In genomic region chr21:44939532-44940115, GRCh38 we compare ENCODE assay signal across 8 cellular contexts. TPM values are rescaled to one million over a fixed set of nuclear protein-coding genes. Genes with fewer than 3 reads are reported as not detected.
DNase-seq lines count a peak whose midpoint lies in the region; ATAC-seq lines count a peak whose summit lies in the region.

A gene with protein sequence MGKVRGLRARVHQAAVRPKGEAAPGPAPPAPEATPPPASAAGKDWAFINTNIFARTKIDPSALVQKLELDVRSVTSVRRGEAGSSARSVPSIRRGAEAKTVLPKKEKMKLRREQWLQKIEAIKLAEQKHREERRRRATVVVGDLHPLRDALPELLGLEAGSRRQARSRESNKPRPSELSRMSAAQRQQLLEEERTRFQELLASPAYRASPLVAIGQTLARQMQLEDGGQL (plus strand): TSS chr21:44940029. CDS start chr21:44940058, 29 bp downstream.

- no peak within 1 kb of the TSS for H3K4ac ChIP-seq in mesenchymal stem cell (ENCODE audit: low read depth in 1 of 2, low read length in 2 of 2)

- no peak within 1 kb of the TSS for H2BK12ac ChIP-seq in mesenchymal stem cell (ENCODE audit: low read length in 2 of 2)

- peaks cover 23% of the 10 kb centered on the region for H3K79me1 ChIP-seq in mesenchymal stem cell (replicated peaks; ENCODE audit: low read length, poor library complexity, severe bottlenecking)

- peak within 1 kb of the TSS; percentile 78 to 89 for H3K4me3 Mint-ChIP-seq in effector memory CD8-positive, alpha-beta T cell

- H3K4me1 Mint-ChIP-seq in effector memory CD8-positive, alpha-beta T cell (ENCODE audit: low read depth in 2 of 2), result peaks cover 33 to 37% of the 10 kb centered on the region in 2 donors

- CTCF ChIA-PET in activated CD8-positive, alpha-beta memory T cell treated with anti-CD3 and anti-CD28 coated beads for 36 hours (lab: Charles Lee), result interaction anchor here (1.0 to 2.4 kb wide), 8 partner anchors 10 to 197 kb away, joined by 3 to 16 read pairs (median 3); partner anchors contain the start of gene UBE2G2

- H3K36me3 ChIP-seq in mesenchymal stem cell (ENCODE audit: control insufficient read depth in 1 of 2, insufficient read depth in 2 of 2, low read depth in 1 of 2, low read length in 2 of 2), result peaks cover 16 to 22% of the 10 kb centered on the region in 2 experiments

- no peak within 1 kb of the TSS for H2AK5ac ChIP-seq in mesenchymal stem cell (ENCODE audit: low read length, severe bottlenecking)

- peak within 1 kb of the TSS; percentile 69 to 93 for H3K4me3 ChIP-seq in mesenchymal stem cell (ENCODE audit: insufficient read depth in 1 of 2, low read depth in 1 of 2, low read length in 2 of 2)

- H2BK5ac ChIP-seq in mesenchymal stem cell (ENCODE audit: low read depth, low read length, poor library complexity, severe bottlenecking), result no peak within 1 kb of the TSS

- peak within 1 kb of the TSS; percentile 85 for H3K4me2 ChIP-seq in mesenchymal stem cell (ENCODE audit: low read length, poor library complexity, severe bottlenecking)

- H3K9me3 Mint-ChIP-seq in effector memory CD8-positive, alpha-beta T cell, result no peaks in the 10 kb centered on the region

- peak within 1 kb of the TSS; percentile 89 for H2AFZ ChIP-seq in mesenchymal stem cell (ENCODE audit: low read depth, low read length)

- DNase-seq in AML-193 (lab: John Stamatoyannopoulos, UW), result peak; percentile 53 to 67
- DNase-seq in NOMO-1 (lab: John Stamatoyannopoulos, UW; ENCODE audit: unreplicated experiment in 2 of 2), result peak; percentile 64 to 81
- peak; percentile 55 to 76 (median 64) for DNase-seq in effector memory CD8-positive, alpha-beta T cell
- peak; percentile 73 for DNase-seq in mesenchymal stem cell
- DNase-seq in stimulated activated CD8-positive, alpha-beta memory T cell treated with anti-CD3 and anti-CD28 coated beads, Interleukin-12 subunit alpha, Interleukin-12 subunit beta, amount 100 ng/mL, for 24 hours (ENCODE audit: extremely low read depth), result peak; percentile 67

- no peaks in the 10 kb centered on the region for H3K27me3 Mint-ChIP-seq in effector memory CD8-positive, alpha-beta T cell

- H3K27me3 ChIP-seq in mesenchymal stem cell (ENCODE audit: control insufficient read depth in 1 of 2, insufficient read depth in 1 of 2, low read length in 2 of 2), result peaks cover 0 to 25% of the 10 kb centered on the region in 2 experiments

- POLR2A ChIA-PET in activated CD8-positive, alpha-beta memory T cell treated with anti-CD3 and anti-CD28 coated beads for 36 hours (lab: Charles Lee), result interaction anchor here (0.6 to 1.8 kb wide), 6 partner anchors 12 to 168 kb away, joined by 3 to 7 read pairs (median 4); partner anchors contain the start of gene PTTG1IP

- H3K18ac ChIP-seq in mesenchymal stem cell (ENCODE audit: low read depth in 1 of 2, low read length in 2 of 2), result peak within 1 kb of the TSS in 1 of 2 experiments; percentile 85

- peak within 1 kb of the TSS in 1 of 2 experiments; percentile 83 for H3K23ac ChIP-seq in mesenchymal stem cell (ENCODE audit: low read length in 2 of 2)

- no peaks in the 10 kb centered on the region for H3K9me3 ChIP-seq in mesenchymal stem cell (ENCODE audit: control insufficient read depth, low read length)

- no peak within 1 kb of the TSS for H3K27ac ChIP-seq in mesenchymal stem cell (ENCODE audit: low read length, poor library complexity, severe bottlenecking)

- H2BK15ac ChIP-seq in mesenchymal stem cell (ENCODE audit: low read depth, poor library complexity, severe bottlenecking), result peak within 1 kb of the TSS; percentile 93

- 5% methylated on average over 60 of the region's 69 CpGs for WGBS in mesenchymal stem cell

- H3K36me3 Mint-ChIP-seq in effector memory CD8-positive, alpha-beta T cell (ENCODE audit: insufficient read depth), result peaks cover 1% of the 10 kb centered on the region

- peak within 1 kb of the TSS; percentile 92 for H4K8ac ChIP-seq in mesenchymal stem cell (ENCODE audit: low read length)

- H3K14ac ChIP-seq in mesenchymal stem cell (ENCODE audit: low read length in 2 of 2), result no peak within 1 kb of the TSS

- H4K91ac ChIP-seq in mesenchymal stem cell (ENCODE audit: low read length), result peak within 1 kb of the TSS; percentile 46

- H3K4me1 ChIP-seq in mesenchymal stem cell (ENCODE audit: control insufficient read depth, insufficient read depth, low read depth, low read length), result peaks cover 12% of the 10 kb centered on the region

- no peak within 1 kb of the TSS for H2BK120ac ChIP-seq in mesenchymal stem cell (ENCODE audit: low read depth, low read length)

- H3K27ac Mint-ChIP-seq in effector memory CD8-positive, alpha-beta T cell, result peak within 1 kb of the TSS; percentile 44 to 80

- peak within 1 kb of the TSS; percentile 93 for H3K9ac ChIP-seq in mesenchymal stem cell (ENCODE audit: low read length)

- peak; percentile 84 for ATAC-seq in GM19035 (IDR thresholded peaks at IDR 0.05; ENCODE audit: unreplicated experiment)
- ATAC-seq in HG03520 (IDR thresholded peaks at IDR 0.05; ENCODE audit: unreplicated experiment), result peak; percentile 59
- peak; percentile 92 for ATAC-seq in effector memory CD8-positive, alpha-beta T cell (replicated peaks)

RNA-seq across cellular contexts. Expression of the gene that starts here (rescaled TPM):
- 10 to 100 TPM; 77.1 to 83.3 TPM for total RNA-seq in activated CD8-positive, alpha-beta memory T cell treated with anti-CD3 and anti-CD28 coated beads for 36 hours
- polyA plus RNA-seq in mesenchymal stem cell (2013, experiment 1 of 2), result 14.7 TPM
- polyA plus RNA-seq in mesenchymal stem cell (2013, experiment 2 of 2), result 15.1 TPM
